9 cellular contexts compared by ENCODE assay signal in the genomic region with DNA sequence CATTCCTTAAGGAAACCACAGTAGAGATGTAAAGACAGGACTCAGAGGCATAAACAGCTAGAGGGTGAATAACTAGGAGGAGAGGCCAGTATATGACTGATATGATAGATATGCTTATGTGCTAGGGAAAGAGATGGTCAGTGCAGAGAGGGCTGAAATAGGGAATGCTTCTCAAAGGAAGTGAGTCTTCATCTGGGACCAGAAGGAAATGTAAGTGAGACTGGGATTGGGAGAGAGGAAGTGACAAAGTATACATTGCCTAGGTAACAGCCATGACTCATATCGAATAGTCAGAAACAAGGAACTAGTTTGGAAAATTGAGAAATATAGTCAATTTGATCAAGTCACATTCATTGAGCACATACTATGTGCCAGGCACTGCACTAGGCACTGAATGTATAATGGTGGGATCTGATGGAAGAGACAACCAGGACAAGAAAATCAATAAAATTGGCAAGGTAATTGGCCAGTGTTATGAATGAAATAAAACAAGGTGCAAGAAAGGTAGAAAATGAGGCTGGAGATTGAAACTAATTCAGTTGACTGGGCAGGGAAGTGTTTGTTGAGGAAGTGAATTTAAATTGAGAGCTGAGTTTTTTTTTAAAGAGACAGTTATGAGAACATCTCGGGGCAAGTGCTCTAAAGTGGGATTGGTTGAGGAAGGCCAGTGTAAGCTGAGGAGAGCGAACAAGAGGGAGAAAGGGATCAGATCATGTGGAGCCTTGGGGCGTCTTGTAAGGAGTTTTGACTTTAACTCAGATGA. TPM values are rescaled to one million over a fixed set of nuclear protein-coding genes. Genes with fewer than 3 reads are reported as not detected.
A peak's percentile ranks its signal among the peaks of the same experiment; 100 is the strongest.
DNase-seq lines count a peak whose midpoint lies in the region; ATAC-seq and TF ChIP-seq lines count a peak whose summit lies in the region.
"Had no signal": no experiment of that assay in that cellular context is flagged by ENCODE, and none has a peak within 500 bp of the region (broad histone marks: within the 10 kb centered on the region; RNA-seq: fewer than 3 reads in every experiment).

No MANE protein-coding gene starts in this region.

- H3K27ac ChIP-seq in foreskin keratinocyte, result peak overlapping the region; percentile 25
- H3K27ac ChIP-seq in right atrium auricular region, result no peak overlapping the region

- H3K4me1 ChIP-seq in foreskin keratinocyte, result peaks cover 32% of the 10 kb centered on the region
- peaks cover 0 to 14% of the 10 kb centered on the region in 2 donors for H3K4me1 ChIP-seq in right atrium auricular region

- ATAC-seq in foreskin keratinocyte (peak; percentile 72), GM21423 (IDR thresholded peaks at IDR 0.05; ENCODE audit: unreplicated experiment) (no peak), GM18502 (IDR thresholded peaks at IDR 0.05; ENCODE audit: poor library complexity, unreplicated experiment) (no peak)

- DNase-seq in AG08395 (ENCODE audit: low spot score) (peak; percentile 35), H4 (ENCODE audit: low spot score) (peak; percentile 56), SW 1271 (lab: John Stamatoyannopoulos, UW) (peak; percentile 64 to 86), foreskin keratinocyte (peak; percentile 84), right atrium auricular region (ENCODE audit: low spot score) (no peak)
- DNase-seq in stimulated activated CD8-positive, alpha-beta memory T cell treated with anti-CD3 and anti-CD28 coated beads, Interleukin-4, amount 100 ng/mL, for 48 hours, result no peak
- DNase-seq: activated CD8-positive, alpha-beta memory T cell treated with anti-CD3 and anti-CD28 coated beads, Interleukin-2, amount 50 U/mL, for 4 hours had no signal

- H3K27me3 ChIP-seq in foreskin keratinocyte (no peaks in the 10 kb centered on the region), right atrium auricular region (no peaks in the 10 kb centered on the region)

- no peaks in the 10 kb centered on the region for H3K9me3 ChIP-seq in right atrium auricular region

- TF ChIP-seq CTCF in foreskin keratinocyte (conservative IDR thresholded peaks at IDR 0.05) (no peak), right atrium auricular region (IDR thresholded peaks at IDR 0.05) (no peak)

- no peaks in the 10 kb centered on the region for H3K36me3 ChIP-seq in right atrium auricular region

- no peak overlapping the region for H3K4me3 ChIP-seq in right atrium auricular region

RNA-seq across cellular contexts. Expression of gene ERAP2, which starts 4.3 kb away (rescaled TPM):
- total RNA-seq in H4 (2014; rRNA removed; shearing (Covaris generic)), result 3.9 and 8.8 TPM in 2 replicates
- total RNA-seq in foreskin keratinocyte (29.8 and 66.7 TPM in 2 replicates), right atrium auricular region (1 to 10 TPM; 5.5 to 5.9 TPM)
- 11.6 and 23.3 TPM in 2 replicates for polyA plus RNA-seq in foreskin keratinocyte

RNA-seq across cellular contexts. Expression of gene LNPEP, which starts 55.3 kb away (rescaled TPM):
- 38.4 and 50.8 TPM in 2 replicates for total RNA-seq in H4 (2014; rRNA removed; shearing (Covaris generic))
- total RNA-seq in foreskin keratinocyte, result 28.9 and 30.7 TPM in 2 replicates
- 2.9 and 3.1 TPM in 2 replicates for polyA plus RNA-seq in foreskin keratinocyte
- 10 to 100 TPM; 50.2 to 60.0 TPM for total RNA-seq in right atrium auricular region

Comparison
In these comparisons a context has a peak if more than half of its experiments do, and no peak if none do; other contexts are left out.
1. DNase-seq: peak in AG08395 (single experiment), H4 (single experiment), SW 1271 (2 of 2) and foreskin keratinocyte (2 of 2); none in right atrium auricular region (single experiment) and stimulated activated CD8-positive, alpha-beta memory T cell treated with anti-CD3 and anti-CD28 coated beads, Interleukin-4, amount 100 ng/mL, for 48 hours (single experiment).